In the genomic region with DNA sequence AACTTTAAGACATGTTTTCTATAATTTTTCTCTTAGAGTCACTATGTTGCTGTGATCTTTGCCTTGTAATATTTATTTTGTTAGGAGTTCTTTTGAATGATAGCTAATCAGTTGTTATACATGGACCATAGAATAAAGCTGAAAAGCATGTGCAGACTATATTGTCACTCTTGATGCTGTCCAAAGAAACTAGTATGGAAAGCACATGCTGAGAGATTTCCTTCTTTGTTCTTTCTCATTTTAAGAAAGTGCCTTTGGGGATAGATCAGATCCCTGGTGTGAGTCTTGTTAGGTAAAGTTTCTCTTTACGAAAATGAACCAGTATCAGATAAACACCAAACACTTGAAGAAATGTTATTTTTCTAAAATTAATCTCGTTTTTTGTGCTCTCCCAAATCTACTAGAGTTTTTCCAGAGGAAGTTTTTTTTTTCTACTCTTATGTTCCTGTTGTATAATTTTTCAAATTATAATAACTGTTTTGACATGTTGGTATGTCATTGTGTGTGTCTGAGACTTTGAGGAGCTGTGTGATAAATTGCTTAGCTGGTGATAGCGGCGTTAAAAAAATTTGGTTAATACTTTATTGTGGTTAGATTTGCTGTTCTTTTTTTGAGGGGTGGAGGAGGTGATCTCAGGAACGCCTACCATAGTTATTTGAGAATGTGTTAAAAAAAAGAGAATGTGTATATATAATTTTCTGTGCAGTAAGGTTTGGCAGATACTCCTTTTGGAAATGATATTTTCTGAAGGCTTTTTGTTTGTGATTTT, we compare ENCODE assay signal across 8 cellular contexts. TPM values are rescaled to one million over a fixed set of nuclear protein-coding genes. Genes with fewer than 3 reads are reported as not detected.
DNase-seq lines count a peak whose midpoint lies in the region; ATAC-seq, FAIRE-seq and TF ChIP-seq lines count a peak whose summit lies in the region.

No MANE protein-coding gene starts in this region.

- H2AFZ ChIP-seq in K562 (ENCODE audit: low read depth, low read length) = no peak overlapping the region

- peak overlapping the region in 1 of 2 experiments; percentile 76; a peak in 2 of 4 replicates for H3K9ac ChIP-seq in K562 (ENCODE audit: insufficient read depth in 1 of 2, low read depth in 2 of 2, low read length in 2 of 2)

- no peak for TF ChIP-seq POLR2A in K562 (conservative IDR thresholded peaks at IDR 0.05)

- FAIRE-seq in K562 (lab: Jason Lieb, UNC) = no peak

- H3K27ac ChIP-seq in A673 (ENCODE audit: low read depth, low read length, poor library complexity, severe bottlenecking) = no peak overlapping the region
- peak overlapping the region; percentile 3; the same call in 1 of the 2 replicates for H3K27ac ChIP-seq in HL-60 (replicated peaks)
- H3K27ac ChIP-seq in K562 (ENCODE audit: extremely low read depth, low read depth, low read length) = no peak overlapping the region
- no peak overlapping the region for H3K27ac ChIP-seq in muscle layer of duodenum (ENCODE audit: low read length)

- peaks cover 71% of the 10 kb centered on the region for H3K79me2 ChIP-seq in K562 (ENCODE audit: control insufficient read depth, insufficient read depth, low read length)

- CTCF ChIA-PET in A673 (lab: Charles Lee) (no interaction called here), K562 (lab: Yijun Ruan, JAX; ENCODE audit: low intra/inter-chr PET ratio) (no interaction called here)

- WGBS in K562 (ENCODE audit: insufficient coverage, low coverage, missing lambda C conversion rate) = 3% methylated on average over 5 of the region's 5 CpGs

- POLR2A ChIA-PET in A673 (lab: Charles Lee; ENCODE audit: low non-redundant PET) (interaction anchor here (0.6 kb wide), 1 partner anchor 1192 kb away, joined by 3 read pairs; no protein-coding TSS in a partner anchor), K562 (lab: Yijun Ruan, JAX) (interaction anchor here (0.6 to 1.2 kb wide), 4 partner anchors 10 to 26 kb away, joined by 3 to 5 read pairs (median 4); no protein-coding TSS in a partner anchor)

- H4K20me1 ChIP-seq in K562 (replicated peaks; ENCODE audit: control insufficient read depth, insufficient read depth, low read length) = peaks cover 4% of the 10 kb centered on the region; the same call in 1 of the 2 replicates

- intact Hi-C loops in A673 (cut with micrococcal nuclease; ENCODE audit: unreplicated experiment) (no loop called here), K562 (cut with micrococcal nuclease) (loop anchor here (10.0 kb wide), 1 partner anchor 99 kb away; no protein-coding TSS in a partner anchor)

- BruUV-seq in A673 (replicated peaks; lab: Mats Ljungman, UMichigan) (no TSS peak), K562 (replicated peaks; lab: Mats Ljungman, UMichigan) (no TSS peak)

- no peaks in the 10 kb centered on the region for H3K36me3 ChIP-seq in A673 (ENCODE audit: insufficient read depth, low read length, poor library complexity, severe bottlenecking)
- peaks cover 6% of the 10 kb centered on the region; the same call in 2 of the 3 replicates for H3K36me3 ChIP-seq in K562 (ENCODE audit: control insufficient read depth, insufficient read depth, low read length)
- H3K36me3 ChIP-seq in muscle layer of duodenum (ENCODE audit: control insufficient read depth in 1 of 2, insufficient read depth in 2 of 2, low read length in 2 of 2) = no peaks in the 10 kb centered on the region

- H3K27me3 ChIP-seq in A673 (replicated peaks; ENCODE audit: insufficient read depth, low read depth, low read length, poor library complexity) (no peaks in the 10 kb centered on the region), HL-60 (ENCODE audit: insufficient read depth, poor library complexity, severe bottlenecking) (no peaks in the 10 kb centered on the region), K562 (ENCODE audit: control insufficient read depth in 2 of 2, insufficient read depth in 2 of 2, low read length in 2 of 2) (no peaks in the 10 kb centered on the region), muscle layer of duodenum (ENCODE audit: low read depth, low read length) (no peaks in the 10 kb centered on the region)

- no peak for ATAC-seq in K562
- no peak for ATAC-seq in HG02759 (IDR thresholded peaks at IDR 0.05; ENCODE audit: unreplicated experiment)
- no peak for ATAC-seq in HG02970 (IDR thresholded peaks at IDR 0.05; ENCODE audit: low FRiP score, unreplicated experiment)
- ATAC-seq in HG03108 (IDR thresholded peaks at IDR 0.05; ENCODE audit: unreplicated experiment) = no peak

- TF ChIP-seq RAD21 in K562 (CRISPR knock-in tag; conservative IDR thresholded peaks at IDR 0.05 in 1 of 2, IDR thresholded peaks at IDR 0.05 in 1 of 2) = no peak

- H3K9me1 ChIP-seq in K562 (ENCODE audit: control insufficient read depth, insufficient read depth, low read length) = no peaks in the 10 kb centered on the region

- H3K9me3 ChIP-seq in A673 (ENCODE audit: low read depth, low read length, poor library complexity, severe bottlenecking) (no peaks in the 10 kb centered on the region), K562 (replicated peaks; ENCODE audit: control insufficient read depth, insufficient read depth, low read depth, low read length) (no peaks in the 10 kb centered on the region), muscle layer of duodenum (ENCODE audit: control insufficient read depth in 1 of 2, low read length in 2 of 2) (no peaks in the 10 kb centered on the region)

- no peak for TF ChIP-seq EP300 in K562 (IDR thresholded peaks at IDR 0.05; ENCODE audit: low read length)

- TF ChIP-seq CTCF in A673 (conservative IDR thresholded peaks at IDR 0.05; ENCODE audit: low read depth, low read length) (no peak), HL-60 (IDR thresholded peaks at IDR 0.05; ENCODE audit: insufficient read depth, low read length) (no peak), K562 (IDR thresholded peaks at IDR 0.05 in 2 of 3, conservative IDR thresholded peaks at IDR 0.05 in 1 of 3; ENCODE audit: insufficient read depth in 2 of 3, low read depth in 1 of 3, low read length in 3 of 3) (no peak)

- H3K4me1 ChIP-seq in A673 (ENCODE audit: insufficient read depth, low read length, poor library complexity, severe bottlenecking) = peaks cover 21% of the 10 kb centered on the region
- peaks cover 6 to 19% of the 10 kb centered on the region in 2 experiments; a peak in 3 of 5 replicates for H3K4me1 ChIP-seq in K562 (replicated peaks in 1 of 2; ENCODE audit: control insufficient read depth in 2 of 2, insufficient read depth in 2 of 2, low read length in 2 of 2)
- peaks cover 12 to 34% of the 10 kb centered on the region in 2 donors for H3K4me1 ChIP-seq in muscle layer of duodenum (ENCODE audit: control insufficient read depth in 1 of 2, insufficient read depth in 2 of 2, low read length in 2 of 2)

- H3K4me3 ChIP-seq in A673 (ENCODE audit: low read depth, low read length, poor library complexity, severe bottlenecking) (peak overlapping the region; percentile 88), HL-60 (replicated peaks; ENCODE audit: insufficient read depth, low read length) (peak overlapping the region; percentile 90), K562 (peak overlapping the region; percentile 97; the same call in 1 of the 2 replicates), muscle layer of duodenum (ENCODE audit: low read depth in 1 of 2, low read length in 2 of 2) (peak overlapping the region; percentile 98)

- H3K4me2 ChIP-seq in K562 (ENCODE audit: insufficient read depth, low read length) = peak overlapping the region; percentile 43; the same call in 1 of the 2 replicates

- DNase-seq in A673 (ENCODE audit: low spot score) (no peak), HL-60 (ENCODE audit: low read depth in 1 of 2, low spot score in 1 of 2) (no peak), K562 (ENCODE audit: extremely low read depth in 1 of 4, low spot score in 3 of 4) (no peak), NCI-H128 (lab: John Stamatoyannopoulos, UW; ENCODE audit: unreplicated experiment) (no peak)

- in situ Hi-C loops in K562 (cut with MboI) = no loop called here

TF ChIP-seq in K562, 482 proteins besides CTCF, POLR2A, EP300 and RAD21 (continues in another document):
- TF ChIP-seq MEIS2 (IDR thresholded peaks at IDR 0.05; ENCODE audit: partially characterized antibody) (peak; percentile 54), SP2 (IDR thresholded peaks at IDR 0.05; ENCODE audit: extremely low read depth, low read depth, low read length, poor library complexity, severe bottlenecking) (no peak)
- TF ChIP-seq, protein P1, sequence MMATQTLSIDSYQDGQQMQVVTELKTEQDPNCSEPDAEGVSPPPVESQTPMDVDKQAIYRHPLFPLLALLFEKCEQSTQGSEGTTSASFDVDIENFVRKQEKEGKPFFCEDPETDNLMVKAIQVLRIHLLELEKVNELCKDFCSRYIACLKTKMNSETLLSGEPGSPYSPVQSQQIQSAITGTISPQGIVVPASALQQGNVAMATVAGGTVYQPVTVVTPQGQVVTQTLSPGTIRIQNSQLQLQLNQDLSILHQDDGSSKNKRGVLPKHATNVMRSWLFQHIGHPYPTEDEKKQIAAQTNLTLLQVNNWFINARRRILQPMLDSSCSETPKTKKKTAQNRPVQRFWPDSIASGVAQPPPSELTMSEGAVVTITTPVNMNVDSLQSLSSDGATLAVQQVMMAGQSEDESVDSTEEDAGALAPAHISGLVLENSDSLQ (IDR thresholded peaks at IDR 0.05) = 0 out of 2 replicates have a peak, but pooled peaks have one; percentile 9

RNA-seq across cellular contexts. Expression of a gene that starts 2.2 kb away (rescaled TPM):
- total RNA-seq in A673 (2021) (37.5 and 40.2 TPM in 2 replicates), K562 (2014; rRNA removed) (19.6 and 25.4 TPM in 2 replicates), K562 (2014; rRNA removed; fragmentation: Illumina TruSeq; extraction: Trizol) (28.5 and 37.5 TPM in 2 replicates), K562 (2015; rRNA removed; fragmentation: Illumina TruSeq; extraction: Trizol) (30.4 and 31.0 TPM in 2 replicates), K562 (2021) (25.4 and 25.7 TPM in 2 replicates)
- total RNA-seq in K562 (2011; cell fraction: chromatin; rRNA removed; ENCODE audit: low replicate concordance) = 87.2 and 162 TPM in 2 replicates
- 37.2 and 53.8 TPM in 2 replicates for total RNA-seq in K562 (2011; cell fraction: nucleolus; rRNA removed)
- 68.6 and 73.0 TPM in 2 replicates for total RNA-seq in K562 (2011; cell fraction: nucleoplasm; rRNA removed)
- polyA plus RNA-seq in K562 (2011; rRNA removed) (47.6 and 54.0 TPM in 2 replicates), K562 (2014; fragmentation: Illumina TruSeq; extraction: Trizol) (49.3 and 59.1 TPM in 2 replicates), K562 (2014; fragmentation: Nextera tagmentation; extraction: Ambion mirVana) (10 to 100 TPM; 19.4 to 41.4 TPM), K562 (2014; rRNA removed) (18.0 and 22.9 TPM in 2 replicates)
- 49.6 and 51.8 TPM in 2 replicates for polyA plus RNA-seq in K562 (2011; cell fraction: cytosol; rRNA removed)
- 46.2 and 52.5 TPM in 2 replicates for polyA plus RNA-seq in K562 (2011; cell fraction: nucleus; rRNA removed)
- polyA plus RNA-seq in K562 (2012) = 28.4 and 34.6 TPM in 2 replicates
- 87.9 and 90.2 TPM in 2 replicates for polyA minus RNA-seq in K562 (2011; rRNA and poly(A)+ RNA removed)
- 24.9 and 37.7 TPM in 2 replicates for polyA minus RNA-seq in K562 (2011; cell fraction: cytosol; rRNA and poly(A)+ RNA removed)
- 51.4 and 99.6 TPM in 2 replicates for polyA minus RNA-seq in K562 (2011; cell fraction: nucleus; rRNA and poly(A)+ RNA removed)
